In the genomic region with DNA sequence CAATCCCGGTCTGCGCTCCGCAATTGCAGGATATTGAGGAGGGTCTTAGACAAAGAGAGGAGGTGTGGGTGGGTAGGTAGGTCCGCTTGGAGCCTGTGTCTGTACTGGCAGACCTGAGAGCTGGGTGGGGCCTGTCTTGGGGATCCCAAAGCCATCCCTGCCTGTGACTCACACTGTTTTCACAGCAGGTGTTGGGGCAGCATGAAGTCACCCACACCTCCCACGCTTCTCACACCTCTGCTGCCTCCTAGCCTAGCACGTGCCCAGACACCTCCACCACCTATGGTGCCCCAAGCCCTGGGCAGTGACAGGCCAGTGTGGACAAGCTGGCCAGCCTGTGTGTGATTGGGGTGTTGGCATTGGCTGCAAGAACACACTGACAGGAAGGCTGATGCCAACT, we compare ENCODE assay signal across 22 cellular contexts.
A peak's percentile ranks its signal among the peaks of the same experiment; 100 is the strongest.
DNase-seq lines count a peak whose midpoint lies in the region; ATAC-seq, FAIRE-seq and TF ChIP-seq lines count a peak whose summit lies in the region.
"Had no signal": no experiment of that assay in that cellular context is flagged by ENCODE, and none has a peak within 500 bp of the region (broad histone marks: within the 10 kb centered on the region; RNA-seq: fewer than 3 reads in every experiment).

No MANE protein-coding gene starts in this region.

- no peak overlapping the region for H3K4me3 Mint-ChIP-seq in activated CD8-positive, alpha-beta T cell treated with anti-CD3 and anti-CD28 coated beads for 36 hours
- H3K4me3 Mint-ChIP-seq in activated CD8-positive, alpha-beta T cell treated with anti-CD3 and anti-CD28 coated beads, Interleukin-2, amount 10 ng/mL, durations not matched to agents 7 days and 5 days: no peak overlapping the region
- no peak overlapping the region for H3K4me3 Mint-ChIP-seq in activated naive CD8-positive, alpha-beta T cell treated with anti-CD3 and anti-CD28 coated beads for 36 hours
- H3K4me3 Mint-ChIP-seq in natural killer cell treated with Interleukin-12 subunit alpha and Interleukin-12 subunit beta and Interleukin-15 and Interleukin-18, amount 100 ng/mL, for 72 hours: no peak overlapping the region
- H3K4me3 Mint-ChIP-seq: central memory CD8-positive, alpha-beta T cell; IgD-negative memory B cell; T-helper 1 cell treated with Interleukin-12 subunit alpha and Interleukin-12 subunit beta and Interleukin-4 antibody, amounts not matched to agents 30 μg/mL and 1 μg/mL, for 36 hours had no signal

- H3K9me3 Mint-ChIP-seq in activated CD8-positive, alpha-beta T cell treated with anti-CD3 and anti-CD28 coated beads for 36 hours: no peaks in the 10 kb centered on the region
- no peaks in the 10 kb centered on the region for H3K9me3 Mint-ChIP-seq in activated CD8-positive, alpha-beta T cell treated with anti-CD3 and anti-CD28 coated beads, Interleukin-2, amount 10 ng/mL, durations not matched to agents 7 days and 5 days (ENCODE audit: insufficient read depth)
- no peaks in the 10 kb centered on the region for H3K9me3 Mint-ChIP-seq in activated naive CD8-positive, alpha-beta T cell treated with anti-CD3 and anti-CD28 coated beads for 36 hours
- H3K9me3 Mint-ChIP-seq in natural killer cell treated with Interleukin-12 subunit alpha and Interleukin-12 subunit beta and Interleukin-15 and Interleukin-18, amount 100 ng/mL, for 72 hours: no peaks in the 10 kb centered on the region
- H3K9me3 Mint-ChIP-seq: activated T-helper 2 cell treated with anti-CD3 and anti-CD28 coated beads, Interferon-gamma antibody, Interleukin-2, Interleukin-4, amounts not matched to agents 10 μg/mL and 5 μg/mL and 100 μg/mL, durations not matched to agents 14 hours and 24 hours and 36 hours; central memory CD8-positive, alpha-beta T cell; IgD-negative memory B cell; T-helper 1 cell treated with Interleukin-12 subunit alpha and Interleukin-12 subunit beta and Interleukin-4 antibody, amounts not matched to agents 30 μg/mL and 1 μg/mL, for 36 hours had no signal

- CTCF ChIA-PET in activated CD8-positive, alpha-beta T cell treated with anti-CD3 and anti-CD28 coated beads for 36 hours (lab: Charles Lee): interaction anchor here (2.2 to 6.8 kb wide), 3 partner anchors 12 to 101 kb away, joined by 7 to 27 read pairs (median 10); no protein-coding TSS in a partner anchor
- CTCF ChIA-PET in activated CD8-positive, alpha-beta T cell treated with anti-CD3 and anti-CD28 coated beads, Interleukin-2, amount 10 ng/mL, durations not matched to agents 7 days and 5 days (lab: Charles Lee): interaction anchor here (1.5 to 2.7 kb wide), 2 partner anchors 12 to 86 kb away, joined by 9 to 11 read pairs; no protein-coding TSS in a partner anchor

- H3K36me3 Mint-ChIP-seq in activated CD8-positive, alpha-beta T cell treated with anti-CD3 and anti-CD28 coated beads for 36 hours (ENCODE audit: low read depth): no peaks in the 10 kb centered on the region
- H3K36me3 Mint-ChIP-seq in activated CD8-positive, alpha-beta T cell treated with anti-CD3 and anti-CD28 coated beads, Interleukin-2, amount 10 ng/mL, durations not matched to agents 7 days and 5 days (ENCODE audit: low read depth): no peaks in the 10 kb centered on the region
- H3K36me3 Mint-ChIP-seq in activated naive CD8-positive, alpha-beta T cell treated with anti-CD3 and anti-CD28 coated beads for 36 hours: no peaks in the 10 kb centered on the region
- no peaks in the 10 kb centered on the region for H3K36me3 Mint-ChIP-seq in natural killer cell treated with Interleukin-12 subunit alpha and Interleukin-12 subunit beta and Interleukin-15 and Interleukin-18, amount 100 ng/mL, for 72 hours

- intact Hi-C loops in activated CD8-positive, alpha-beta T cell treated with anti-CD3 and anti-CD28 coated beads for 36 hours (cut with micrococcal nuclease): no loop called here

- in situ Hi-C loops in G401 (cut with HindIII; ENCODE audit: low sequenced_read_pairs): no loop called here

- no peak overlapping the region for H3K27ac Mint-ChIP-seq in activated CD8-positive, alpha-beta T cell treated with anti-CD3 and anti-CD28 coated beads for 36 hours
- no peak overlapping the region for H3K27ac Mint-ChIP-seq in activated CD8-positive, alpha-beta T cell treated with anti-CD3 and anti-CD28 coated beads, Interleukin-2, amount 10 ng/mL, durations not matched to agents 7 days and 5 days
- no peak overlapping the region for H3K27ac Mint-ChIP-seq in activated naive CD8-positive, alpha-beta T cell treated with anti-CD3 and anti-CD28 coated beads for 36 hours
- no peak overlapping the region for H3K27ac Mint-ChIP-seq in natural killer cell treated with Interleukin-12 subunit alpha and Interleukin-12 subunit beta and Interleukin-15 and Interleukin-18, amount 100 ng/mL, for 72 hours
- H3K27ac Mint-ChIP-seq: activated T-helper 2 cell treated with anti-CD3 and anti-CD28 coated beads, Interferon-gamma antibody, Interleukin-2, Interleukin-4, amounts not matched to agents 10 μg/mL and 5 μg/mL and 100 μg/mL, durations not matched to agents 14 hours and 24 hours and 36 hours; IgD-negative memory B cell; T-helper 1 cell treated with Interleukin-12 subunit alpha and Interleukin-12 subunit beta and Interleukin-4 antibody, amounts not matched to agents 30 μg/mL and 1 μg/mL, for 36 hours had no signal

- H3K27me3 Mint-ChIP-seq in activated CD8-positive, alpha-beta T cell treated with anti-CD3 and anti-CD28 coated beads for 36 hours: no peaks in the 10 kb centered on the region
- peaks cover 11% of the 10 kb centered on the region for H3K27me3 Mint-ChIP-seq in activated CD8-positive, alpha-beta T cell treated with anti-CD3 and anti-CD28 coated beads, Interleukin-2, amount 10 ng/mL, durations not matched to agents 7 days and 5 days (ENCODE audit: low read depth)
- no peaks in the 10 kb centered on the region for H3K27me3 Mint-ChIP-seq in activated naive CD8-positive, alpha-beta T cell treated with anti-CD3 and anti-CD28 coated beads for 36 hours
- peaks cover 0 to 7% of the 10 kb centered on the region in 2 donors for H3K27me3 Mint-ChIP-seq in natural killer cell treated with Interleukin-12 subunit alpha and Interleukin-12 subunit beta and Interleukin-15 and Interleukin-18, amount 100 ng/mL, for 72 hours
- H3K27me3 Mint-ChIP-seq: central memory CD8-positive, alpha-beta T cell; IgD-negative memory B cell had no signal

- ATAC-seq in activated CD8-positive, alpha-beta T cell treated with anti-CD3 and anti-CD28 coated beads for 36 hours: peak; percentile 91
- ATAC-seq in activated CD8-positive, alpha-beta T cell treated with anti-CD3 and anti-CD28 coated beads, Interleukin-2, amount 10 ng/mL, durations not matched to agents 7 days and 5 days: no peak
- peak; percentile 48 to 53 for ATAC-seq in natural killer cell treated with Interleukin-12 subunit alpha and Interleukin-12 subunit beta and Interleukin-15 and Interleukin-18, amount 100 ng/mL, for 72 hours
- no peak for ATAC-seq in GM21360 (IDR thresholded peaks at IDR 0.05; ENCODE audit: unreplicated experiment)
- ATAC-seq: gastroesophageal sphincter had no signal

- POLR2A ChIA-PET in activated CD8-positive, alpha-beta T cell treated with anti-CD3 and anti-CD28 coated beads for 36 hours (lab: Charles Lee): interaction anchor here (1.0 kb wide), 1 partner anchor 11 kb away, joined by 3 read pairs; no protein-coding TSS in a partner anchor
- POLR2A ChIA-PET in activated CD8-positive, alpha-beta T cell treated with anti-CD3 and anti-CD28 coated beads, Interleukin-2, amount 10 ng/mL, durations not matched to agents 7 days and 5 days (lab: Charles Lee): no interaction called here

- no peak for FAIRE-seq in D721Med (lab: Jason Lieb, UNC)

- no peak for TF ChIP-seq CTCF in activated CD8-positive, alpha-beta T cell treated with anti-CD3 and anti-CD28 coated beads for 36 hours (IDR thresholded peaks at IDR 0.05)
- TF ChIP-seq CTCF in D721Med (IDR thresholded peaks at IDR 0.05; ENCODE audit: insufficient read depth, missing control alignments): no peak

- H3K4me1 Mint-ChIP-seq in activated CD8-positive, alpha-beta T cell treated with anti-CD3 and anti-CD28 coated beads for 36 hours (ENCODE audit: low read depth): peaks cover 9% of the 10 kb centered on the region
- H3K4me1 Mint-ChIP-seq in activated CD8-positive, alpha-beta T cell treated with anti-CD3 and anti-CD28 coated beads, Interleukin-2, amount 10 ng/mL, durations not matched to agents 7 days and 5 days (ENCODE audit: low read depth): peaks cover 2% of the 10 kb centered on the region
- no peaks in the 10 kb centered on the region for H3K4me1 Mint-ChIP-seq in activated naive CD8-positive, alpha-beta T cell treated with anti-CD3 and anti-CD28 coated beads for 36 hours
- peaks cover 0 to 4% of the 10 kb centered on the region in 2 donors for H3K4me1 Mint-ChIP-seq in natural killer cell treated with Interleukin-12 subunit alpha and Interleukin-12 subunit beta and Interleukin-15 and Interleukin-18, amount 100 ng/mL, for 72 hours (ENCODE audit: low read depth in 2 of 2)
- H3K4me1 Mint-ChIP-seq: IgD-negative memory B cell had no signal

- peak; percentile 56 for DNase-seq in activated CD8-positive, alpha-beta T cell treated with anti-CD3 and anti-CD28 coated beads for 36 hours
- no peak for DNase-seq in activated CD8-positive, alpha-beta T cell treated with anti-CD3 and anti-CD28 coated beads, Interleukin-2, amount 10 ng/mL, durations not matched to agents 7 days and 5 days
- DNase-seq in HPDE6-E6E7 (ENCODE audit: extremely low spot score): peak; percentile 76
- peak; percentile 17 for DNase-seq in activated naive CD8-positive, alpha-beta T cell treated with anti-CD3 and anti-CD28 coated beads for 36 hours
- no peak for DNase-seq in natural killer cell treated with Interleukin-12 subunit alpha and Interleukin-12 subunit beta and Interleukin-15 and Interleukin-18, amount 100 ng/mL, for 72 hours (ENCODE audit: low spot score)
- no peak for DNase-seq in G401 (ENCODE audit: low spot score)
- no peak for DNase-seq in D721Med (ENCODE audit: insufficient read length, low spot score)
- DNase-seq: activated CD4-positive, alpha-beta T cell treated with anti-CD3 and anti-CD28 coated beads, Interleukin-2, amount 50 U/mL, for 48 hours; amygdala; Calu3; effector CD4-positive, alpha-beta T cell; islet precursor cell; NCI-H1694 treated with DMSO at 0.1 percent for 48 hours; NCI-H226; ovary; Peyer's patch had no signal

Comparison
In these comparisons a context has a peak if more than half of its experiments do, and no peak if none do; other contexts are left out.
1. ATAC-seq: peak in activated CD8-positive, alpha-beta T cell treated with anti-CD3 and anti-CD28 coated beads for 36 hours (single experiment) and natural killer cell treated with Interleukin-12 subunit alpha and Interleukin-12 subunit beta and Interleukin-15 and Interleukin-18, amount 100 ng/mL, for 72 hours (2 of 2); none in activated CD8-positive, alpha-beta T cell treated with anti-CD3 and anti-CD28 coated beads, Interleukin-2, amount 10 ng/mL, durations not matched to agents 7 days and 5 days (single experiment) and GM21360 (single experiment).
2. DNase-seq: peak in activated CD8-positive, alpha-beta T cell treated with anti-CD3 and anti-CD28 coated beads for 36 hours (single experiment), HPDE6-E6E7 (single experiment) and activated naive CD8-positive, alpha-beta T cell treated with anti-CD3 and anti-CD28 coated beads for 36 hours (single experiment); none in activated CD8-positive, alpha-beta T cell treated with anti-CD3 and anti-CD28 coated beads, Interleukin-2, amount 10 ng/mL, durations not matched to agents 7 days and 5 days (single experiment), natural killer cell treated with Interleukin-12 subunit alpha and Interleukin-12 subunit beta and Interleukin-15 and Interleukin-18, amount 100 ng/mL, for 72 hours (single experiment), G401 (single experiment) and D721Med (single experiment).